ENCODE assay signal across 11 cellular contexts in the genomic region with DNA sequence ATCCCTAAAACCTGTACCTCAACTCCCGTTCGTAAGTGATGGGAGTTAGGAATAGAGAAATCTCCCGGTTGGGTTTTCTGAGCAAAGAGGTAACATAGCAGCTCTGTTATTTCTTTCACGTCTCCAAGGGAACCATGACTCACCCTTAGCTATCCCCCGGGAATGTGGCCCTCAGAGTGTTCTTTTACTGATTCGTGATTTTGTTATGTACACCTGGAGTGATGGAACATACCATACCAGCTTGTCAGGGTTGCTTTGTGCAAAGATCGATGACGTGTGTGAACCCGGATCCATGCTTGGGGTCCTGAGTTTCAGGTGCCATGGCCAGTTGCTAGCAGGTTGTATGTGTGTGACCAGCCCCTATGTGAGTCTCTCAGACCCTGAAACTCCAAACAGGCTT. TPM values are rescaled to one million over a fixed set of nuclear protein-coding genes. Genes with fewer than 3 reads are reported as not detected.
DNase-seq lines count a peak whose midpoint lies in the region; ATAC-seq, FAIRE-seq and TF ChIP-seq lines count a peak whose summit lies in the region.
"Had no signal": no experiment of that assay in that cellular context is flagged by ENCODE, and none has a peak within 500 bp of the region (broad histone marks: within the 10 kb centered on the region; RNA-seq: fewer than 3 reads in every experiment).

No MANE protein-coding gene starts in this region.

- peaks cover 17% of the 10 kb centered on the region for H3K4me1 ChIP-seq in HUES6 (ENCODE audit: control insufficient read depth, insufficient read depth, low read length)

- no peak overlapping the region for H3K4me3 ChIP-seq in HUES6 (ENCODE audit: low read depth, low read length)

- peak overlapping the region; percentile 42 for H3K9ac ChIP-seq in HUES6 (ENCODE audit: low read length)

- TF ChIP-seq POLR2A in GM12891 (IDR thresholded peaks at IDR 0.05; ENCODE audit: low read depth, low read length), result no peak

- H3K27ac ChIP-seq in HUES6 (ENCODE audit: low read depth, low read length), result peak overlapping the region; percentile 59; the same call in 1 of the 2 replicates

- no peaks in the 10 kb centered on the region for H3K27me3 ChIP-seq in HUES6 (ENCODE audit: control insufficient read depth, insufficient read depth, low read length)

- no peak for ATAC-seq in GM18519 (IDR thresholded peaks at IDR 0.05; ENCODE audit: low FRiP score, unreplicated experiment)

- peak; percentile 2 for DNase-seq in Ammon's horn (ENCODE audit: low spot score)
- peak; percentile 81 for DNase-seq in astrocyte of the hippocampus (ENCODE audit: low read depth, low spot score)
- DNase-seq in iris pigment epithelial cell (ENCODE audit: low read depth), result peak; percentile 82
- DNase-seq in GM12891 (ENCODE audit: insufficient read length, low spot score), result no peak
- DNase-seq in NCI-H187 treated with DMSO at 0.1 percent for 48 hours (lab: John Stamatoyannopoulos, UW), result no peak
- DNase-seq in NCI-H2227 treated with DMSO at 0.1 percent for 48 hours (lab: John Stamatoyannopoulos, UW), result no peak
- DNase-seq: activated T-cell treated with anti-CD3 and anti-CD28 coated beads, Interleukin-2, amount 50 U/mL, for 1 hour; cortex of kidney; GOT3 had no signal

- H3K36me3 ChIP-seq in HUES6 (ENCODE audit: control insufficient read depth, insufficient read depth, low read length), result no peaks in the 10 kb centered on the region

- FAIRE-seq in GM12891 (lab: Jason Lieb, UNC), result no peak

- H3K9me3 ChIP-seq in HUES6 (ENCODE audit: control insufficient read depth, insufficient read depth, low read depth, low read length), result no peaks in the 10 kb centered on the region

TF ChIP-seq in GM12891, 5 proteins besides CTCF, POLR2A, EP300 and RAD21:
- no peak for TF ChIP-seq PAX5 (IDR thresholded peaks at IDR 0.05; ENCODE audit: insufficient read depth, low read length, severe bottlenecking)
- TF ChIP-seq POLR2AphosphoS5 (IDR thresholded peaks at IDR 0.05; ENCODE audit: low read depth, low read length), result no peak
- no peak for TF ChIP-seq POU2F2 (IDR thresholded peaks at IDR 0.05; ENCODE audit: low read depth, low read length)
- TF ChIP-seq TAF1 (IDR thresholded peaks at IDR 0.05; ENCODE audit: low read depth, low read length), result no peak
- TF ChIP-seq SPI1 (IDR thresholded peaks at IDR 0.05; ENCODE audit: low read depth, low read length), result no peak

RNA-seq across cellular contexts. Expression of gene HPRT1, which starts 52.6 kb away (rescaled TPM):
- polyA plus RNA-seq in GM12891 (2012; ENCODE audit: low read depth, missing spikeins), result 76.7 TPM

Comparison
In these comparisons a context has a peak if more than half of its experiments do, and no peak if none do; other contexts are left out.
1. DNase-seq: peak in Ammon's horn (single experiment), astrocyte of the hippocampus (single experiment) and iris pigment epithelial cell (single experiment); none in GM12891 (single experiment), NCI-H187 treated with DMSO at 0.1 percent for 48 hours (single experiment) and NCI-H2227 treated with DMSO at 0.1 percent for 48 hours (single experiment).